In the genomic region with DNA sequence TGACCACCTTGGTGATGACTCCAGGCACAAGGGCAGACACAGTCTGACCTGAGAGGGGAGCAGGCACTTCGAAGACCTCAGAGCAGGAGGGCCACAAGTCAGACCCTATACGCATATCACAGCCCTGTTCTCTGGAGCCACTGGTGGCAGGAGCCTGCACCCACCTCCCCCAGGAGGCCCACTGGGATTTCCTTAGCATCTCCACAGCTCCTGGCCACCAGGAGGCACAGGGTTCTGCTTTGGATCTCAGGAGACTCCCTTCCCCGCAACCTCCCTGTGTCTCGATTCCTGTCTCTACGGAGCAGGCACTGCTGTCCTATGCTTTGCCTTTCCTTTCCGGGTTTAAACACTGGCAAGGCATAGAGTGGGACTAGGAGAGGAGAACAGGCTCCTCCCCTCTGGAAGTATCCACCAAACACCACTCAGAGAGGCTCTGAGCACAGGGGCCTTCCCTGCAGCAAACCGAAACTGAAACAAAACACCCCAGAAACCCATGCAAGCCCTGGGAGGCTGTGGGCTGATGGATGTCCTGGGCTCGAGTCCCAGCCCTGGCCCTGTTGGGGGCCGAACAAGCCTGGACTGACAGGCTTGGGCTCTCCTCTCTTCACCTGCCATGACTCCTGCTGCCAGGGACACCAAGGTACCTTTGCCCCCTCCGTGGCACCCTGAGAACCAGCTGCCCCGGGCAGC, we compare ENCODE assay signal across 8 cellular contexts.
A peak's percentile ranks its signal among the peaks of the same experiment; 100 is the strongest.
DNase-seq lines count a peak whose midpoint lies in the region; ATAC-seq and TF ChIP-seq lines count a peak whose summit lies in the region.

No MANE protein-coding gene starts in this region.

- CTCF ChIA-PET in GM10248 (lab: Yijun Ruan, JAX) = interaction anchor here (1.0 to 5.3 kb wide), 6 partner anchors 11 to 57 kb away, joined by 3 to 38 read pairs (median 3); no protein-coding TSS in a partner anchor

- H3K9ac ChIP-seq in muscle layer of colon (ENCODE audit: low read length) = peak overlapping the region; percentile 74

- peak; percentile 84 for ATAC-seq in GM21825 (IDR thresholded peaks at IDR 0.05; ENCODE audit: unreplicated experiment)
- peak; percentile 89 for ATAC-seq in stimulated activated naive CD8-positive, alpha-beta T cell treated with anti-CD3 and anti-CD28 coated beads, Interleukin-15, Interleukin-2, amounts not matched to agents 100 U/mL and 50 U/mL, for 24 hours

- H3K27me3 ChIP-seq in muscle layer of colon (ENCODE audit: control insufficient read depth in 1 of 2, insufficient read depth in 2 of 2, low read length in 2 of 2) = no peaks in the 10 kb centered on the region

- peaks cover 40% of the 10 kb centered on the region for H3K4me1 ChIP-seq in muscle layer of colon (ENCODE audit: insufficient read depth, low read length)

- peak; percentile 88 for DNase-seq in GM10248 (ENCODE audit: extremely low spot score)
- DNase-seq in NAMALWA (ENCODE audit: low spot score) = peak; percentile 33
- DNase-seq in activated T-cell treated with anti-CD3 and anti-CD28 coated beads for 1 hour (ENCODE audit: low read depth) = peak; percentile 23
- peak; percentile 97 for DNase-seq in epidermal melanocyte (ENCODE audit: insufficient read length, low spot score)
- peak; percentile 60 for DNase-seq in stimulated activated naive CD8-positive, alpha-beta T cell treated with anti-CD3 and anti-CD28 coated beads, Interleukin-15, Interleukin-2, amounts not matched to agents 100 U/mL and 50 U/mL, for 24 hours
- no peak for DNase-seq in OCI-M2 (lab: John Stamatoyannopoulos, UW; ENCODE audit: unreplicated experiment)

- H3K4me3 ChIP-seq in muscle layer of colon (ENCODE audit: low read depth in 1 of 2, low read length in 2 of 2) = peak overlapping the region; percentile 62 to 91

- TF ChIP-seq CTCF in GM10248 (IDR thresholded peaks at IDR 0.05; ENCODE audit: control extremely low read depth, extremely low read depth, low read depth, missing control alignments) = no peak

- H3K36me3 ChIP-seq in muscle layer of colon (ENCODE audit: insufficient read depth, low read length) = peaks cover 38% of the 10 kb centered on the region

- no peaks in the 10 kb centered on the region for H3K9me3 ChIP-seq in muscle layer of colon (ENCODE audit: low read length)

- POLR2A ChIA-PET in GM10248 (lab: Yijun Ruan, JAX) = no interaction called here

- H3K27ac ChIP-seq in muscle layer of colon (ENCODE audit: low read depth, low read length) = peak overlapping the region; percentile 93
